2 cellular contexts compared by ENCODE assay signal in genomic region chr15:29452881-29453731, GRCh38.
TF ChIP-seq lines count a peak whose summit lies in the region.

No MANE protein-coding gene starts in this region.

TF ChIP-seq in IMR-90, 13 proteins besides CTCF, POLR2A, EP300 and RAD21 (continued from another document):
- TF ChIP-seq BHLHE40 (IDR thresholded peaks at IDR 0.05; ENCODE audit: low read depth, low read length), result no peak
- no peak for TF ChIP-seq CHD1 (IDR thresholded peaks at IDR 0.05; ENCODE audit: low read depth, low read length)
- TF ChIP-seq CEBPB (IDR thresholded peaks at IDR 0.05; ENCODE audit: low read depth, low read length), result no peak
- no peak for TF ChIP-seq USF2 (IDR thresholded peaks at IDR 0.05; ENCODE audit: low read depth, low read length)
- TF ChIP-seq MAFK (IDR thresholded peaks at IDR 0.05; ENCODE audit: low read depth, low read length), result no peak
- TF ChIP-seq RFX5 (IDR thresholded peaks at IDR 0.05; ENCODE audit: low read depth, low read length), result no peak

TF ChIP-seq in WTC11, 78 proteins besides CTCF, POLR2A, EP300 and RAD21 (continued from another document):
- no peak for TF ChIP-seq AFF4 (CRISPR knock-in tag; IDR thresholded peaks at IDR 0.05; ENCODE audit: borderline replicate concordance)
- no peak for TF ChIP-seq ZNF281 (CRISPR knock-in tag; IDR thresholded peaks at IDR 0.05)
- no peak for TF ChIP-seq ZNF317 (CRISPR knock-in tag; IDR thresholded peaks at IDR 0.05; ENCODE audit: borderline replicate concordance, low read depth)
- TF ChIP-seq ZNF121 (CRISPR knock-in tag; IDR thresholded peaks at IDR 0.05), result no peak
- TF ChIP-seq PRDM15 (CRISPR knock-in tag; IDR thresholded peaks at IDR 0.05), result no peak
- no peak for TF ChIP-seq NFE2L1 (CRISPR knock-in tag; IDR thresholded peaks at IDR 0.05)
- no peak for TF ChIP-seq GTF2I (CRISPR knock-in tag; conservative IDR thresholded peaks at IDR 0.05)
- no peak for TF ChIP-seq ZMAT4 (CRISPR knock-in tag; IDR thresholded peaks at IDR 0.05)
- no peak for TF ChIP-seq ERG (CRISPR knock-in tag; IDR thresholded peaks at IDR 0.05)
- no peak for TF ChIP-seq ATF1 (CRISPR knock-in tag; IDR thresholded peaks at IDR 0.05)
- TF ChIP-seq FOXJ3 (CRISPR knock-in tag; IDR thresholded peaks at IDR 0.05; ENCODE audit: borderline replicate concordance), result no peak
